2 cellular contexts compared by ENCODE assay signal in genomic region chr11:1838077-1838425, GRCh38.
TF ChIP-seq lines count a peak whose summit lies in the region.

No MANE protein-coding gene starts in this region.

TF ChIP-seq in H1, 55 proteins besides CTCF, POLR2A, EP300 and RAD21:
- TF ChIP-seq NANOG (IDR thresholded peaks at IDR 0.05; ENCODE audit: insufficient read depth, low read depth, low read length, poor library complexity, severe bottlenecking) (no peak), MAX (IDR thresholded peaks at IDR 0.05) (no peak), CTBP2 (IDR thresholded peaks at IDR 0.05; ENCODE audit: borderline replicate concordance, insufficient read depth, insufficient read length, low read length) (no peak), SIRT6 (IDR thresholded peaks at IDR 0.05; ENCODE audit: low read length) (no peak), SRF (IDR thresholded peaks at IDR 0.05; ENCODE audit: low read depth, low read length) (no peak), SP2 (IDR thresholded peaks at IDR 0.05; ENCODE audit: low read length) (no peak), SIN3A (conservative IDR thresholded peaks at IDR 0.05 in 1 of 2, IDR thresholded peaks at IDR 0.05 in 1 of 2; ENCODE audit: low read depth in 1 of 2, low read length in 2 of 2) (no peak), CBX8 (IDR thresholded peaks at IDR 0.05; ENCODE audit: borderline replicate concordance, low read depth, low read length) (no peak), GTF2F1 (IDR thresholded peaks at IDR 0.05; ENCODE audit: borderline replicate concordance, low read depth, low read length) (no peak), ATF2 (IDR thresholded peaks at IDR 0.05; ENCODE audit: low read length) (no peak), CBX5 (IDR thresholded peaks at IDR 0.05; ENCODE audit: low read depth, low read length) (no peak), BCL11A (IDR thresholded peaks at IDR 0.05; ENCODE audit: low read depth in 2 of 2, low read length in 2 of 2) (no peak), TCF12 (IDR thresholded peaks at IDR 0.05; ENCODE audit: low read depth, low read length) (no peak), RBBP5 (IDR thresholded peaks at IDR 0.05; ENCODE audit: borderline replicate concordance, low read depth, low read length) (no peak), ASH2L (IDR thresholded peaks at IDR 0.05; ENCODE audit: low read length) (no peak)

TF ChIP-seq in GM12891, 5 proteins besides CTCF, POLR2A, EP300 and RAD21:
- TF ChIP-seq POLR2AphosphoS5 (IDR thresholded peaks at IDR 0.05; ENCODE audit: low read depth, low read length) = no peak
- no peak for TF ChIP-seq POU2F2 (IDR thresholded peaks at IDR 0.05; ENCODE audit: low read depth, low read length)
- no peak for TF ChIP-seq TAF1 (IDR thresholded peaks at IDR 0.05; ENCODE audit: low read depth, low read length)
- no peak for TF ChIP-seq PAX5 (IDR thresholded peaks at IDR 0.05; ENCODE audit: insufficient read depth, low read length, severe bottlenecking)
- TF ChIP-seq SPI1 (IDR thresholded peaks at IDR 0.05; ENCODE audit: low read depth, low read length) = no peak
